In the genomic region with DNA sequence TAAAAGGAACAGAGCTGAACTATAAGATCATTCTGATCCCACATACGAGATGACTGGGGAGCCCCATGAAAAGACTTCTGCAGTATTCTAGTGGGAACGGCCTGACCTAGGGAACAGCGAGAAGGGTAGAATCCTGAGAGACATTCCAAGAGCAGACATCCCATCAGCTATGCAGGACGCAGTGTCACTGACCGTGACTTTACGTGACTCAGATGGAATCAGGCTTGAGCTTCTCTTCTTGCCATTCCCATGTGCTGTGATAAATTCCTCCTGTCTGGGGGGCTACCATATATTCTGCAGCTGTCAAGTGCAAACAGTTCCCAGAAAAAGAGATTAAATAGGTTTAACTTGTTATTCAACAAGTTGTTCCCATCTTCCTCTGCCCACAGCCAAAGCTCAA, we compare ENCODE assay signal across 20 cellular contexts.
"Had no signal": no experiment of that assay in that cellular context is flagged by ENCODE, and none has a peak within 500 bp of the region (broad histone marks: within the 10 kb centered on the region; RNA-seq: fewer than 3 reads in every experiment).

No MANE protein-coding gene starts in this region.

- DNase-seq: activated CD4-positive, alpha-beta T cell treated with anti-CD3 and anti-CD28 coated beads for 48 hours; activated CD8-positive, alpha-beta T cell treated with anti-CD3 and anti-CD28 coated beads for 36 hours; activated gamma-delta T cell treated with Interleukin-2 at 50 U/mL for 16 hours; activated naive CD8-positive, alpha-beta T cell treated with anti-CD3 and anti-CD28 coated beads for 36 hours; activated T-cell treated with anti-CD3 and anti-CD28 coated beads, Interleukin-2, amount 50 U/mL, for 72 hours; amygdala; effector memory CD4-positive, alpha-beta T cell; foreskin keratinocyte; lower lobe of right lung; naive B cell; pancreas; stimulated activated CD4-positive, alpha-beta T cell treated with anti-CD3 and anti-CD28 coated beads, Interleukin-12 subunit alpha, Interleukin-12 subunit beta, amount 100 ng/mL, for 4 hours; stimulated activated naive B cell treated with anti-CD40 and anti-IgM and Interleukin-4, amounts not matched to agents 10 μg/mL and 1 μg/mL and 100 μg/mL, for 72 hours; tibial artery; uterus had no signal

- H3K9ac ChIP-seq: neural progenitor cell had no signal

- H3K4me1 ChIP-seq: foreskin keratinocyte, lower lobe of right lung, neural progenitor cell, pancreas, tibial artery, uterus had no signal

- H3K9me3 ChIP-seq: lower lobe of right lung, pancreas, tibial artery, uterus had no signal

- H3K4me3 Mint-ChIP-seq: activated CD8-positive, alpha-beta T cell treated with anti-CD3 and anti-CD28 coated beads for 36 hours; activated naive CD8-positive, alpha-beta T cell treated with anti-CD3 and anti-CD28 coated beads for 36 hours; activated T-cell treated with anti-CD3 and anti-CD28 coated beads, Interleukin-2, amount 50 U/mL, for 72 hours; mesothelial cell of epicardium; naive B cell; neural progenitor cell; stimulated activated naive B cell treated with anti-CD40 and anti-IgM and Interleukin-4, amounts not matched to agents 10 μg/mL and 1 μg/mL and 100 μg/mL, for 72 hours; WTC11 had no signal

- H3K4me3 ChIP-seq: lower lobe of right lung, neural progenitor cell, pancreas, tibial artery, uterus had no signal

- H3K36me3 ChIP-seq: lower lobe of right lung, pancreas, tibial artery, uterus had no signal

- H3K36me3 Mint-ChIP-seq: activated naive CD8-positive, alpha-beta T cell treated with anti-CD3 and anti-CD28 coated beads for 36 hours; mesothelial cell of epicardium; naive B cell; neural progenitor cell; stimulated activated naive B cell treated with anti-CD40 and anti-IgM and Interleukin-4, amounts not matched to agents 10 μg/mL and 1 μg/mL and 100 μg/mL, for 72 hours had no signal

- FAIRE-seq: pancreas, TTC549 had no signal

- H3K27ac Mint-ChIP-seq: activated CD8-positive, alpha-beta T cell treated with anti-CD3 and anti-CD28 coated beads for 36 hours; activated naive CD8-positive, alpha-beta T cell treated with anti-CD3 and anti-CD28 coated beads for 36 hours; activated T-cell treated with anti-CD3 and anti-CD28 coated beads, Interleukin-2, amount 50 U/mL, for 72 hours; mesothelial cell of epicardium; naive B cell; neural progenitor cell; stimulated activated naive B cell treated with anti-CD40 and anti-IgM and Interleukin-4, amounts not matched to agents 10 μg/mL and 1 μg/mL and 100 μg/mL, for 72 hours; WTC11 had no signal

- H3K4me1 Mint-ChIP-seq: activated naive CD8-positive, alpha-beta T cell treated with anti-CD3 and anti-CD28 coated beads for 36 hours; mesothelial cell of epicardium; naive B cell; neural progenitor cell; stimulated activated naive B cell treated with anti-CD40 and anti-IgM and Interleukin-4, amounts not matched to agents 10 μg/mL and 1 μg/mL and 100 μg/mL, for 72 hours had no signal

- ATAC-seq: activated CD8-positive, alpha-beta T cell treated with anti-CD3 and anti-CD28 coated beads for 36 hours; activated T-cell treated with anti-CD3 and anti-CD28 coated beads, Interleukin-2, amount 50 U/mL, for 72 hours; foreskin keratinocyte; lower lobe of right lung; pancreas; sciatic nerve; stimulated activated naive B cell treated with anti-CD40 and anti-IgM and Interleukin-4, amounts not matched to agents 10 μg/mL and 1 μg/mL and 100 μg/mL, for 72 hours; WTC11 had no signal

- H3K4me2 ChIP-seq: neural progenitor cell had no signal

- H3K27ac ChIP-seq: foreskin keratinocyte, lower lobe of right lung, neural progenitor cell, pancreas, tibial artery, uterus had no signal

- H2AFZ ChIP-seq: neural progenitor cell had no signal

- H3K9me3 Mint-ChIP-seq: activated CD8-positive, alpha-beta T cell treated with anti-CD3 and anti-CD28 coated beads for 36 hours; activated naive CD8-positive, alpha-beta T cell treated with anti-CD3 and anti-CD28 coated beads for 36 hours had no signal

- H3K27me3 Mint-ChIP-seq: activated CD8-positive, alpha-beta T cell treated with anti-CD3 and anti-CD28 coated beads for 36 hours; activated naive CD8-positive, alpha-beta T cell treated with anti-CD3 and anti-CD28 coated beads for 36 hours; naive B cell; stimulated activated naive B cell treated with anti-CD40 and anti-IgM and Interleukin-4, amounts not matched to agents 10 μg/mL and 1 μg/mL and 100 μg/mL, for 72 hours had no signal

- H3K27me3 ChIP-seq: foreskin keratinocyte, neural progenitor cell, pancreas, tibial artery, uterus had no signal
